In genomic region chr6:149965191-149966020, GRCh38 we compare ENCODE assay signal across 8 cellular contexts. TPM values are rescaled to one million over a fixed set of nuclear protein-coding genes. Genes with fewer than 3 reads are reported as not detected.
DNase-seq lines count a peak whose midpoint lies in the region; ATAC-seq and TF ChIP-seq lines count a peak whose summit lies in the region.

No MANE protein-coding gene starts in this region.

- H3K27me3 ChIP-seq in GM23248 (replicated peaks; ENCODE audit: insufficient read depth): 0 out of 2 replicates have a peak, but pooled peaks cover 7% of the 10 kb centered on the region
- H3K27me3 ChIP-seq in heart left ventricle: peaks cover 14 to 87% (median 40%) of the 10 kb centered on the region in 9 donors
- H3K27me3 ChIP-seq in smooth muscle cell (ENCODE audit: low read depth): peaks cover 70% of the 10 kb centered on the region

- H3K36me3 ChIP-seq in GM23248 (ENCODE audit: low read depth) (no peaks in the 10 kb centered on the region), heart left ventricle (no peaks in the 10 kb centered on the region), smooth muscle cell (ENCODE audit: low read depth) (no peaks in the 10 kb centered on the region)

- no peaks in the 10 kb centered on the region for H3K9me3 ChIP-seq in GM23248 (ENCODE audit: low read depth)
- H3K9me3 ChIP-seq in heart left ventricle: no peaks in the 10 kb centered on the region
- no peaks in the 10 kb centered on the region for H3K9me3 ChIP-seq in smooth muscle cell (replicated peaks; ENCODE audit: low read depth)

- H3K4me2 ChIP-seq in GM23248 (ENCODE audit: unreplicated experiment) (peak overlapping the region; percentile 88), smooth muscle cell (peak overlapping the region; percentile 83)

- H3K79me2 ChIP-seq in GM23248 (ENCODE audit: insufficient read depth): no peaks in the 10 kb centered on the region
- H3K79me2 ChIP-seq in smooth muscle cell (ENCODE audit: low read depth): no peaks in the 10 kb centered on the region

- H3K27ac ChIP-seq in GM23248: no peak overlapping the region
- no peak overlapping the region for H3K27ac ChIP-seq in heart left ventricle
- no peak overlapping the region for H3K27ac ChIP-seq in smooth muscle cell (ENCODE audit: low read depth)

- no peak for TF ChIP-seq CTCF in heart left ventricle (IDR thresholded peaks at IDR 0.05)
- no peak for TF ChIP-seq CTCF in smooth muscle cell (IDR thresholded peaks at IDR 0.05; ENCODE audit: borderline replicate concordance, insufficient read depth, poor library complexity, severe bottlenecking)

- no peak for TF ChIP-seq POLR2A in heart left ventricle (IDR thresholded peaks at IDR 0.05)

- H3F3A ChIP-seq in GM23248 (ENCODE audit: insufficient read depth) (no peaks in the 10 kb centered on the region), smooth muscle cell (ENCODE audit: low read depth) (no peaks in the 10 kb centered on the region)

- intact Hi-C loops in heart left ventricle (cut with DNase I): loop anchor here in 3 of 10 donors (2.0 to 10.0 kb wide), 3 partner anchors 37 to 49 kb away; no protein-coding TSS in a partner anchor

- H2AFZ ChIP-seq in GM23248 (peak overlapping the region; percentile 85; the same call in 1 of the 2 replicates), smooth muscle cell (ENCODE audit: low read depth) (peak overlapping the region; percentile 86)

- DNase-seq in GM23248: no peak
- peak; percentile 72 for DNase-seq in activated CD8-positive, alpha-beta memory T cell treated with anti-CD3 and anti-CD28 coated beads for 24 hours
- DNase-seq in heart left ventricle: peak in 1 of 5 donors; percentile 69
- no peak for DNase-seq in smooth muscle cell (lab: John Stamatoyannopoulos, UW; ENCODE audit: unreplicated experiment)
- no peak for DNase-seq in superior temporal gyrus (ENCODE audit: extremely low spot score)
- DNase-seq in SHP77 (lab: John Stamatoyannopoulos, UW): no peak
- no peak for DNase-seq in NCI-H526 (lab: John Stamatoyannopoulos, UW)
- no peak for DNase-seq in activated CD4-positive, CD25-positive, alpha-beta regulatory T cell (lab: John Stamatoyannopoulos, UW)

- no peaks in the 10 kb centered on the region for H3K9me2 ChIP-seq in GM23248 (ENCODE audit: insufficient read depth)

- H3K4me1 ChIP-seq in GM23248 (ENCODE audit: insufficient read depth): peaks cover 6% of the 10 kb centered on the region; the same call in 1 of the 2 replicates
- peaks cover 0 to 28% (median 14%) of the 10 kb centered on the region in 12 donors for H3K4me1 ChIP-seq in heart left ventricle
- H3K4me1 ChIP-seq in smooth muscle cell (ENCODE audit: low read depth): peaks cover 7% of the 10 kb centered on the region

- WGBS in GM23248 (ENCODE audit: low coverage in 1 of 2, low lambda C conversion rate in 2 of 2, missing lambda C conversion rate in 2 of 2), 2 experiments: 41 to 49% methylated on average over 29 to 35 of the region's 38 CpGs
- WGBS in heart left ventricle, 4 donors: 12 to 19% (median 16%) methylated on average over 27 to 38 of the region's 38 CpGs
- WGBS in smooth muscle cell (ENCODE audit: low lambda C conversion rate): 15% methylated on average over 30 of the region's 38 CpGs

- in situ Hi-C loops in GM23248 (cut with MboI): no loop called here

- H3K9ac ChIP-seq in GM23248 (peak overlapping the region; percentile 86), smooth muscle cell (ENCODE audit: low read depth) (peak overlapping the region; percentile 17)

- H4K20me1 ChIP-seq in GM23248 (ENCODE audit: insufficient read depth) (no peaks in the 10 kb centered on the region), smooth muscle cell (ENCODE audit: low read depth) (no peaks in the 10 kb centered on the region)

- H3K4me3 ChIP-seq in GM23248 (peak overlapping the region; percentile 81), heart left ventricle (peak overlapping the region; percentile 17 to 68 (median 54)), smooth muscle cell (peak overlapping the region; percentile 47)

- peak in 1 of 4 donors; percentile 32 for ATAC-seq in heart left ventricle

RNA-seq across cellular contexts. Expression of gene ULBP1, which starts 1.7 kb away (rescaled TPM):
- total RNA-seq in GM23248 (2014; rRNA removed; shearing (Covaris generic)): 5.8 and 6.1 TPM in 2 replicates
- polyA plus RNA-seq in GM23248 (2016; fragmentation: Nextera tagmentation; extraction: Ambion mirVana) (8.7 and 9.1 TPM in 2 replicates), heart left ventricle (under 1 TPM; 0.11 to 0.33 TPM), smooth muscle cell (1.5 and 1.7 TPM in 2 replicates)
- total RNA-seq in heart left ventricle (under 1 TPM; 0.10 to 0.52 (median 0.25) TPM), smooth muscle cell (0.72 and 1.5 TPM in 2 replicates)

RNA-seq across cellular contexts. Expression of gene ULBP2, which starts 23.6 kb away (rescaled TPM):
- 11.4 and 23.8 TPM in 2 replicates for total RNA-seq in GM23248 (2014; rRNA removed; shearing (Covaris generic))
- polyA plus RNA-seq in GM23248 (2016; fragmentation: Nextera tagmentation; extraction: Ambion mirVana) (29.5 and 30.1 TPM in 2 replicates), heart left ventricle (1 to 10 TPM in 1 of 2 donors, under 1 TPM in 1; 0.34 to 3.7 TPM), smooth muscle cell (9.4 and 11.7 TPM in 2 replicates)
- total RNA-seq in heart left ventricle (1 to 10 TPM in 3 of 9 donors, under 1 TPM in 6; 0.27 to 2.3 (median 0.85) TPM), smooth muscle cell (8.8 and 9.8 TPM in 2 replicates)

RNA-seq across cellular contexts. Expression of gene RAET1G, which starts 42.5 kb away (rescaled TPM):
- total RNA-seq in GM23248 (2014; rRNA removed; shearing (Covaris generic)): 5.2 and 8.9 TPM in 2 replicates
- polyA plus RNA-seq in GM23248 (2016; fragmentation: Nextera tagmentation; extraction: Ambion mirVana) (15.5 and 15.8 TPM in 2 replicates), heart left ventricle (under 1 TPM in 1 of 2 donors, not detected in 1; 0.22 TPM), smooth muscle cell (0.84 and 1.7 TPM in 2 replicates)
- total RNA-seq in heart left ventricle (1 to 10 TPM in 1 of 9 donors, under 1 TPM in 1, not detected in 7; 0.25 to 1.9 TPM), smooth muscle cell (0.31 and 2.4 TPM in 2 replicates)

RNA-seq across cellular contexts. Expression of gene RAET1L, which starts 59.9 kb away (rescaled TPM):
- total RNA-seq in GM23248 (2014; rRNA removed; shearing (Covaris generic)): not detected in 2 replicates
- polyA plus RNA-seq in GM23248 (2016; fragmentation: Nextera tagmentation; extraction: Ambion mirVana) (not detected in 2 replicates), heart left ventricle (not detected), smooth muscle cell (0.23 and 0.85 TPM in 2 replicates)
- total RNA-seq in heart left ventricle (not detected), smooth muscle cell (1.4 and 3.6 TPM in 2 replicates)
